ENCODE assay signal across 8 cellular contexts in genomic region chr7:92589056-92589455, GRCh38. TPM values are rescaled to one million over a fixed set of nuclear protein-coding genes. Genes with fewer than 3 reads are reported as not detected.
DNase-seq lines count a peak whose midpoint lies in the region; ATAC-seq and TF ChIP-seq lines count a peak whose summit lies in the region.

No MANE protein-coding gene starts in this region.

- peak overlapping the region; percentile 98 for H3K27ac Mint-ChIP-seq in chondrocyte (ENCODE audit: unreplicated experiment)
- peak overlapping the region in 5 of 6 donors; percentile 94 to 98 (median 97) for H3K27ac Mint-ChIP-seq in naive B cell

- peaks cover 59% of the 10 kb centered on the region for H3K79me2 ChIP-seq in Karpas-422 (ENCODE audit: low read length)

- no peak for DNase-seq in AG04450 (ENCODE audit: low read depth, low spot score)
- no peak for DNase-seq in Karpas-422
- DNase-seq in chondrocyte (ENCODE audit: low spot score): no peak
- no peak for DNase-seq in naive B cell
- no peak for DNase-seq in SKM-1 treated with dmso at 0.1 percent for 144 hours (lab: John Stamatoyannopoulos, UW; ENCODE audit: unreplicated experiment)
- no peak for DNase-seq in SIG-M5 (lab: John Stamatoyannopoulos, UW)
- DNase-seq in DMS79 (lab: John Stamatoyannopoulos, UW): no peak

- ATAC-seq in naive B cell (ENCODE audit: low read depth in 2 of 2) (no peak), GM21423 (IDR thresholded peaks at IDR 0.05; ENCODE audit: unreplicated experiment) (no peak)

- H3K9ac ChIP-seq in Karpas-422 (ENCODE audit: low read length): peak overlapping the region; percentile 86

- H3K27me3 Mint-ChIP-seq in chondrocyte (ENCODE audit: low read depth) (no peaks in the 10 kb centered on the region), naive B cell (peaks cover 0 to 1% (median 0%) of the 10 kb centered on the region in 3 donors)

- H2AFZ ChIP-seq in Karpas-422 (ENCODE audit: low read length): no peak overlapping the region

- H3K4me3 ChIP-seq in AG04450 (ENCODE audit: low read depth, low read length) (peak overlapping the region; percentile 96), Karpas-422 (ENCODE audit: low read length) (peak overlapping the region; percentile 85)

- H3K4me2 ChIP-seq in Karpas-422 (ENCODE audit: low read depth, low read length, poor library complexity, severe bottlenecking): peak overlapping the region; percentile 86

- TF ChIP-seq CTCF in AG04450 (IDR thresholded peaks at IDR 0.05; ENCODE audit: low read depth, low read length) (no peak), chondrocyte (IDR thresholded peaks at IDR 0.05) (no peak)

- no peaks in the 10 kb centered on the region for H3K36me3 Mint-ChIP-seq in chondrocyte (ENCODE audit: low read depth)
- no peaks in the 10 kb centered on the region for H3K36me3 Mint-ChIP-seq in naive B cell

- H3K4me1 Mint-ChIP-seq in chondrocyte (ENCODE audit: low read depth) (peaks cover 46% of the 10 kb centered on the region), naive B cell (peaks cover 31 to 56% (median 46%) of the 10 kb centered on the region in 3 donors)

- peaks cover 35% of the 10 kb centered on the region; the same call in 1 of the 2 replicates for H3K36me3 ChIP-seq in Karpas-422 (ENCODE audit: insufficient read depth, low read length)

- H3K27ac ChIP-seq in AG04450 (ENCODE audit: low read depth, low read length): no peak overlapping the region
- H3K27ac ChIP-seq in Karpas-422 (ENCODE audit: low read length): peak overlapping the region; percentile 73

- peaks cover 38% of the 10 kb centered on the region for H3K4me1 ChIP-seq in Karpas-422 (ENCODE audit: low read length)

- H3K9me3 ChIP-seq in AG04450 (ENCODE audit: control insufficient read depth, insufficient read depth, low read length) (peaks cover 3% of the 10 kb centered on the region; the same call in 1 of the 2 replicates), Karpas-422 (ENCODE audit: low read length) (no peaks in the 10 kb centered on the region)

- peaks cover 24% of the 10 kb centered on the region for H4K20me1 ChIP-seq in Karpas-422 (ENCODE audit: insufficient read depth, low read depth, low read length)

- H3K4me3 Mint-ChIP-seq in chondrocyte (ENCODE audit: unreplicated experiment) (peak overlapping the region; percentile 94), naive B cell (peak overlapping the region; percentile 94 to 98 (median 97))

- H3K9me3 Mint-ChIP-seq in chondrocyte (ENCODE audit: low read depth) (no peaks in the 10 kb centered on the region), naive B cell (no peaks in the 10 kb centered on the region)

- H3K27me3 ChIP-seq in AG04450 (ENCODE audit: control insufficient read depth, insufficient read depth, low read length) (no peaks in the 10 kb centered on the region), Karpas-422 (ENCODE audit: low read length) (no peaks in the 10 kb centered on the region)

- CTCF ChIA-PET in AG04450 (lab: Charles Lee): interaction anchor here (1.3 kb wide), 1 partner anchor 20 kb away, joined by 4 read pairs; no protein-coding TSS in a partner anchor

- POLR2A ChIA-PET in AG04450 (lab: Yijun Ruan, JAX): no interaction called here

- H3K9me2 ChIP-seq in Karpas-422 (replicated peaks; ENCODE audit: insufficient read depth, low read length): no peaks in the 10 kb centered on the region

RNA-seq across cellular contexts. Expression of gene FAM133B, which starts 1.1 kb away (rescaled TPM):
- polyA plus RNA-seq in AG04450 (2011; rRNA removed) (16.8 and 27.0 TPM in 2 replicates), naive B cell (ENCODE audit: low read depth in 6 of 6) (10 to 100 TPM; 18.6 to 34.6 (median 24.2) TPM)
- polyA minus RNA-seq in AG04450 (2011; rRNA and poly(A)+ RNA removed): 10.1 and 16.3 TPM in 2 replicates
- total RNA-seq in Karpas-422 (2014; rRNA removed; shearing (Covaris generic); ENCODE audit: low replicate concordance): 18.8 and 41.2 TPM in 2 replicates
- 12.6 to 15.4 TPM (median 14.4 TPM) in 3 replicates for total RNA-seq in chondrocyte
